Comparison of ENCODE assay signal across 8 cellular contexts in genomic region chr19:57239982-57240310, GRCh38. TPM values are rescaled to one million over a fixed set of nuclear protein-coding genes. Genes with fewer than 3 reads are reported as not detected.
DNase-seq lines count a peak whose midpoint lies in the region; ATAC-seq and TF ChIP-seq lines count a peak whose summit lies in the region.

No MANE protein-coding gene starts in this region.

- peak overlapping the region; percentile 84 for H3K27ac ChIP-seq in DND-41 (ENCODE audit: low read length)
- peak overlapping the region; percentile 70 for H3K27ac ChIP-seq in KOPT-K1 (ENCODE audit: low read depth, low read length, poor library complexity, severe bottlenecking)
- peak overlapping the region; percentile 94 for H3K27ac ChIP-seq in effector memory CD4-positive, alpha-beta T cell (ENCODE audit: insufficient read depth, low read length, poor library complexity, severe bottlenecking)
- H3K27ac ChIP-seq in neural progenitor cell, result peak overlapping the region; percentile 43

- H3K9me3 Mint-ChIP-seq in neural progenitor cell, result no peaks in the 10 kb centered on the region

- H2AFZ ChIP-seq in DND-41 (ENCODE audit: low read depth, low read length), result peak overlapping the region; percentile 100
- peak overlapping the region; percentile 77 for H2AFZ ChIP-seq in neural progenitor cell (replicated peaks)

- peak overlapping the region; percentile 88 for H3K4me2 ChIP-seq in DND-41 (ENCODE audit: insufficient read depth, low read length)
- H3K4me2 ChIP-seq in neural progenitor cell, result peak overlapping the region; percentile 86

- H3K4me1 ChIP-seq in DND-41 (ENCODE audit: insufficient read depth, low read length) (peaks cover 28% of the 10 kb centered on the region), neural progenitor cell (no peaks in the 10 kb centered on the region)
- peaks cover 14% of the 10 kb centered on the region for H3K4me1 ChIP-seq in effector memory CD4-positive, alpha-beta T cell (ENCODE audit: control insufficient read depth, insufficient read depth, low read length, poor library complexity, severe bottlenecking)

- intact Hi-C loops in sciatic nerve (cut with DNase I), result no loop called here

- DNase-seq in DND-41 (no peak), neural progenitor cell (ENCODE audit: low spot score) (no peak), putamen (ENCODE audit: low spot score) (no peak), GM19240 (ENCODE audit: insufficient read length, low spot score) (no peak), amygdala (lab: John Stamatoyannopoulos, UW) (no peak), sciatic nerve (ENCODE audit: low spot score) (no peak)
- DNase-seq in effector memory CD4-positive, alpha-beta T cell, result no peak

- no peaks in the 10 kb centered on the region for H3K27me3 ChIP-seq in DND-41 (ENCODE audit: insufficient read depth, low read length, poor library complexity)
- H3K27me3 ChIP-seq in effector memory CD4-positive, alpha-beta T cell (replicated peaks; ENCODE audit: control insufficient read depth, insufficient read depth, low read length, poor library complexity, severe bottlenecking), result no peaks in the 10 kb centered on the region
- no peaks in the 10 kb centered on the region for H3K27me3 ChIP-seq in neural progenitor cell

- peaks cover 3% of the 10 kb centered on the region for H3K27me3 Mint-ChIP-seq in neural progenitor cell (ENCODE audit: insufficient read depth, low read depth)

- peaks cover 4% of the 10 kb centered on the region for H3K36me3 Mint-ChIP-seq in neural progenitor cell

- no peak for TF ChIP-seq CTCF in DND-41 (IDR thresholded peaks at IDR 0.05; ENCODE audit: borderline replicate concordance, extremely low read depth, low read length, poor library complexity, severe bottlenecking)
- TF ChIP-seq CTCF in neural progenitor cell (IDR thresholded peaks at IDR 0.05), result no peak

- peak overlapping the region; percentile 52 to 81; a peak in 3 of 4 replicates for H3K4me3 ChIP-seq in DND-41 (ENCODE audit: low read depth in 1 of 2, low read length in 2 of 2)
- peak overlapping the region; percentile 80 for H3K4me3 ChIP-seq in effector memory CD4-positive, alpha-beta T cell (ENCODE audit: insufficient read depth, low read depth, low read length, poor library complexity, severe bottlenecking)
- peak overlapping the region; percentile 95 for H3K4me3 ChIP-seq in neural progenitor cell

- H3K27ac Mint-ChIP-seq in neural progenitor cell, result peak overlapping the region; percentile 97

- ATAC-seq in DND-41 (ENCODE audit: insufficient read depth, low read depth) (no peak; the same call in 2 of the 3 replicates), sciatic nerve (no peak)

- H3K79me2 ChIP-seq in DND-41 (ENCODE audit: insufficient read depth, low read length) (peaks cover 39% of the 10 kb centered on the region), neural progenitor cell (ENCODE audit: low read depth) (peaks cover 34% of the 10 kb centered on the region)

- peaks cover 5% of the 10 kb centered on the region for H3F3A ChIP-seq in neural progenitor cell (ENCODE audit: low read depth)

- H4K20me1 ChIP-seq in DND-41 (ENCODE audit: insufficient read depth, low read length) (peaks cover 11% of the 10 kb centered on the region), neural progenitor cell (ENCODE audit: low read depth) (no peaks in the 10 kb centered on the region)

- H3K36me3 ChIP-seq in DND-41 (ENCODE audit: insufficient read depth, low read length) (peaks cover 24% of the 10 kb centered on the region), KOPT-K1 (ENCODE audit: insufficient read depth, low read length) (peaks cover 14% of the 10 kb centered on the region), neural progenitor cell (no peaks in the 10 kb centered on the region)
- H3K36me3 ChIP-seq in effector memory CD4-positive, alpha-beta T cell (ENCODE audit: control insufficient read depth, insufficient read depth, low read length), result peaks cover 11% of the 10 kb centered on the region

- peaks cover 12% of the 10 kb centered on the region for H3K4me1 Mint-ChIP-seq in neural progenitor cell

- H3K9me3 ChIP-seq in DND-41 (ENCODE audit: insufficient read depth, low read length, severe bottlenecking) (no peaks in the 10 kb centered on the region), KOPT-K1 (ENCODE audit: insufficient read depth, low read length, poor library complexity, severe bottlenecking) (no peaks in the 10 kb centered on the region), neural progenitor cell (ENCODE audit: low read depth) (no peaks in the 10 kb centered on the region)
- H3K9me3 ChIP-seq in effector memory CD4-positive, alpha-beta T cell (ENCODE audit: control insufficient read depth, low read length), result no peaks in the 10 kb centered on the region

- H3K9ac ChIP-seq in DND-41 (ENCODE audit: low read depth, low read length), result peak overlapping the region; percentile 71
- H3K9ac ChIP-seq in neural progenitor cell, result peak overlapping the region; percentile 84

- H3K4me3 Mint-ChIP-seq in neural progenitor cell, result peak overlapping the region; percentile 90

RNA-seq across cellular contexts. Expression of gene ZNF805, which starts 0.5 kb away (rescaled TPM):
- total RNA-seq in neural progenitor cell (ENCODE audit: low replicate concordance) (12.0 and 12.6 TPM in 2 replicates), sciatic nerve (21.2 TPM)

RNA-seq across cellular contexts. Expression of gene AURKC, which starts 9.1 kb away (rescaled TPM):
- total RNA-seq in neural progenitor cell (ENCODE audit: low replicate concordance) (3.3 and 8.8 TPM in 2 replicates), sciatic nerve (2.5 TPM)

RNA-seq across cellular contexts. Expression of gene ZNF460, which starts 40.3 kb away (rescaled TPM):
- total RNA-seq in neural progenitor cell (ENCODE audit: low replicate concordance) (47.5 and 52.7 TPM in 2 replicates), sciatic nerve (80.5 TPM)

RNA-seq across cellular contexts. Expression of gene ZNF264, which starts 48.6 kb away (rescaled TPM):
- total RNA-seq in neural progenitor cell (ENCODE audit: low replicate concordance) (26.9 and 36.2 TPM in 2 replicates), sciatic nerve (43.5 TPM)

Comparison
In these comparisons a context has a peak if more than half of its experiments do, and no peak if none do; other contexts are left out.
1. H3K27ac ChIP-seq: peak in every context shown above with its lines; median percentile 94 in effector memory CD4-positive, alpha-beta T cell; 84 in DND-41; 70 in KOPT-K1; 43 in neural progenitor cell.